ENCODE assay signal across 8 cellular contexts in genomic region chr10:58385784-58386112, GRCh38. TPM values are rescaled to one million over a fixed set of nuclear protein-coding genes. Genes with fewer than 3 reads are reported as not detected.
DNase-seq lines count a peak whose midpoint lies in the region; ATAC-seq, FAIRE-seq and TF ChIP-seq lines count a peak whose summit lies in the region.

No MANE protein-coding gene starts in this region.

- H2AFZ ChIP-seq in OCI-LY7 (ENCODE audit: low read length), result peak overlapping the region; percentile 98

- H4K20me1 ChIP-seq in OCI-LY7 (ENCODE audit: insufficient read depth, low read length), result peaks cover 31% of the 10 kb centered on the region

- H3K4me3 ChIP-seq in OCI-LY7 (ENCODE audit: low read depth, low read length, poor library complexity, severe bottlenecking) (peak overlapping the region; percentile 94), bronchial epithelial cell (ENCODE audit: low read depth, low read length) (peak overlapping the region; percentile 98)

- no peaks in the 10 kb centered on the region for H3K27me3 ChIP-seq in bronchial epithelial cell (ENCODE audit: control insufficient read depth, insufficient read depth, low read length)

- intact Hi-C loops in OCI-LY7 (cut with micrococcal nuclease; ENCODE audit: unreplicated experiment) (loop anchor here (2.0 to 10.0 kb wide), 3 partner anchors 117 to 1849 kb away; partner anchors contain the start of gene CISD1), left colon (cut with DNase I, micrococcal nuclease) (no loop called here)

- CTCF ChIA-PET in OCI-LY7 (lab: Charles Lee; ENCODE audit: unreplicated experiment), result no interaction called here

- ATAC-seq in HG02759 (IDR thresholded peaks at IDR 0.05; ENCODE audit: unreplicated experiment) (peak; percentile 5), left colon (peak; percentile 69), HG03045 (IDR thresholded peaks at IDR 0.05; ENCODE audit: unreplicated experiment) (no peak)
- peak; percentile 8 for ATAC-seq in stimulated activated naive CD8-positive, alpha-beta T cell treated with anti-CD3 and anti-CD28 coated beads, Interleukin-15, Interleukin-2, amounts not matched to agents 100 U/mL and 50 U/mL, for 24 hours

- POLR2A ChIA-PET in OCI-LY7 (lab: Charles Lee), result interaction anchor here (0.5 to 3.2 kb wide), 4 partner anchors 26 to 1618 kb away, joined by 3 to 11 read pairs (median 4); partner anchors contain the start of gene UBE2D1

- peak; percentile 0 for DNase-seq in activated gamma-delta T cell (lab: John Stamatoyannopoulos, UW)
- DNase-seq in activated gamma-delta T cell treated with Interleukin-2 at 50 U/mL for 16 hours, result no peak
- peak; percentile 22 for DNase-seq in OCI-LY7 (ENCODE audit: low spot score)
- peak; percentile 38 for DNase-seq in bronchial epithelial cell (ENCODE audit: low read depth)
- DNase-seq in left colon, result peak; percentile 38 to 64
- DNase-seq in stimulated activated naive CD8-positive, alpha-beta T cell treated with anti-CD3 and anti-CD28 coated beads, Interleukin-15, Interleukin-2, amounts not matched to agents 100 U/mL and 50 U/mL, for 24 hours, result peak; percentile 30

- no peak for TF ChIP-seq CTCF in OCI-LY7 (conservative IDR thresholded peaks at IDR 0.05; ENCODE audit: low read length)
- no peak for TF ChIP-seq CTCF in bronchial epithelial cell (IDR thresholded peaks at IDR 0.05; ENCODE audit: insufficient read depth, low read length, severe bottlenecking)

- no peaks in the 10 kb centered on the region for H3K9me2 ChIP-seq in OCI-LY7 (ENCODE audit: insufficient read depth, low read length)

- BruUV-seq in OCI-LY7 (replicated peaks; lab: Mats Ljungman, UMichigan), result no TSS peak

- FAIRE-seq in bronchial epithelial cell (lab: Jason Lieb, UNC), result no peak

- H3K79me2 ChIP-seq in OCI-LY7 (ENCODE audit: insufficient read depth, low read depth, low read length), result peaks cover 49% of the 10 kb centered on the region

- H3K4me2 ChIP-seq in OCI-LY7 (ENCODE audit: low read length), result peak overlapping the region; percentile 92

- H3K36me3 ChIP-seq in OCI-LY7 (ENCODE audit: insufficient read depth, low read length), result peaks cover 51% of the 10 kb centered on the region
- H3K36me3 ChIP-seq in bronchial epithelial cell (ENCODE audit: control insufficient read depth, insufficient read depth, low read length), result peaks cover 8% of the 10 kb centered on the region

- H3K9me3 ChIP-seq in OCI-LY7 (ENCODE audit: low read length), result no peaks in the 10 kb centered on the region

- peaks cover 22% of the 10 kb centered on the region for H3K4me1 ChIP-seq in OCI-LY7 (ENCODE audit: insufficient read depth, low read length, poor library complexity, severe bottlenecking)

- H3K27ac ChIP-seq in OCI-LY7 (ENCODE audit: low read depth, low read length, poor library complexity, severe bottlenecking), result peak overlapping the region; percentile 68

RNA-seq across cellular contexts. Expression of gene TFAM, which starts 0.5 kb away (rescaled TPM):
- total RNA-seq in OCI-LY7 (2014; rRNA removed; shearing (Covaris generic)), result 62.7 and 71.1 TPM in 2 replicates
- total RNA-seq in OCI-LY7 (2022) (79.5 and 94.6 TPM in 2 replicates), bronchial epithelial cell (31.9 and 36.1 TPM in 2 replicates), left colon (10 to 100 TPM; 34.5 to 35.3 TPM)

RNA-seq across cellular contexts. Expression of gene UBE2D1, which starts 50.9 kb away (rescaled TPM):
- total RNA-seq in OCI-LY7 (2014; rRNA removed; shearing (Covaris generic)), result 4.8 and 6.8 TPM in 2 replicates
- total RNA-seq in OCI-LY7 (2022) (10.0 and 10.5 TPM in 2 replicates), bronchial epithelial cell (6.7 and 7.6 TPM in 2 replicates), left colon (10 to 100 TPM; 13.3 to 22.2 TPM)
